In genomic region chr4:70722199-70722791, GRCh38 we compare ENCODE assay signal across 8 cellular contexts. TPM values are rescaled to one million over a fixed set of nuclear protein-coding genes. Genes with fewer than 3 reads are reported as not detected.
DNase-seq lines count a peak whose midpoint lies in the region; ATAC-seq and TF ChIP-seq lines count a peak whose summit lies in the region.

No MANE protein-coding gene starts in this region.

- peak overlapping the region; percentile 81 for H3K27ac ChIP-seq in fibroblast of lung (ENCODE audit: insufficient read depth, low read length)

- DNase-seq in activated CD8-positive, alpha-beta memory T cell treated with anti-CD3 and anti-CD28 coated beads, Interleukin-2, amount 50 U/mL, for 1 hour (ENCODE audit: extremely low read depth): peak; percentile 22
- DNase-seq in activated CD8-positive, alpha-beta memory T cell treated with anti-CD3 and anti-CD28 coated beads, Interleukin-2, amount 50 U/mL, for 48 hours: no peak
- DNase-seq in activated CD4-positive, alpha-beta T cell treated with anti-CD3 and anti-CD28 coated beads, Interleukin-2, amount 50 U/mL, for 4 hours: peak; percentile 26 to 31
- DNase-seq in fibroblast of lung (ENCODE audit: low read depth in 2 of 2): peak; percentile 75 to 89
- peak in 6 of 10 donors; percentile 20 to 88 (median 42) for DNase-seq in posterior cingulate gyrus
- DNase-seq in KG1 (lab: John Stamatoyannopoulos, UW): no peak
- DNase-seq in COLO829 (ENCODE audit: low spot score): no peak

- H2AFZ ChIP-seq in fibroblast of lung (ENCODE audit: low read length): no peak overlapping the region

- no peaks in the 10 kb centered on the region for H3K4me1 ChIP-seq in fibroblast of lung (ENCODE audit: control insufficient read depth, extremely low read depth, insufficient read depth, low read length)

- TF ChIP-seq CTCF in fibroblast of lung (conservative IDR thresholded peaks at IDR 0.05 in 1 of 2, IDR thresholded peaks at IDR 0.05 in 1 of 2; ENCODE audit: low read depth in 1 of 2, low read length in 2 of 2): no peak

- H4K20me1 ChIP-seq in fibroblast of lung (ENCODE audit: control insufficient read depth, extremely low read depth, insufficient read depth, low read length): no peaks in the 10 kb centered on the region

- intact Hi-C loops in posterior cingulate gyrus (cut with DNase I): loop anchor here (5.0 kb wide), 2 partner anchors 35 to 115 kb away; partner anchors contain the start of genes GRSF1 and UTP3

- H3K79me2 ChIP-seq in fibroblast of lung (ENCODE audit: control insufficient read depth, insufficient read depth, low read length): peaks cover 36% of the 10 kb centered on the region

- peaks cover 2% of the 10 kb centered on the region for H3K36me3 ChIP-seq in fibroblast of lung (ENCODE audit: control insufficient read depth, insufficient read depth, low read length)

- H3K4me2 ChIP-seq in fibroblast of lung (ENCODE audit: extremely low read depth, insufficient read depth, low read length): peak overlapping the region; percentile 73

- peak overlapping the region; percentile 59 for H3K9ac ChIP-seq in fibroblast of lung (ENCODE audit: insufficient read depth, low read length)

- no peaks in the 10 kb centered on the region for H3K9me3 ChIP-seq in fibroblast of lung (ENCODE audit: control insufficient read depth, insufficient read depth, low read depth, low read length)

- peak overlapping the region; percentile 40 to 78 (median 58) for H3K4me3 ChIP-seq in fibroblast of lung (replicated peaks in 1 of 4; ENCODE audit: control extremely low read depth in 1 of 4, insufficient read depth in 1 of 4, low read depth in 3 of 4, low read length in 4 of 4)

- no peaks in the 10 kb centered on the region for H3K27me3 ChIP-seq in fibroblast of lung (ENCODE audit: control insufficient read depth, insufficient read depth, low read length)

- no peak for ATAC-seq in GM21619 (IDR thresholded peaks at IDR 0.05; ENCODE audit: unreplicated experiment)

RNA-seq across cellular contexts. Expression of gene RUFY3, which starts 0.5 kb away (rescaled TPM):
- total RNA-seq in fibroblast of lung: 71.7 and 97.8 TPM in 2 replicates
- polyA plus RNA-seq in fibroblast of lung: 23.6 and 36.3 TPM in 2 replicates
- 16.4 and 21.3 TPM in 2 replicates for polyA plus RNA-seq in fibroblast of lung (2012)
- polyA minus RNA-seq in fibroblast of lung (ENCODE audit: low replicate concordance): 6.6 and 10.0 TPM in 2 replicates

RNA-seq across cellular contexts. Expression of gene UTP3, which starts 34.0 kb away (rescaled TPM):
- total RNA-seq in fibroblast of lung: 17.8 and 19.3 TPM in 2 replicates
- 20.4 and 26.9 TPM in 2 replicates for polyA plus RNA-seq in fibroblast of lung
- polyA plus RNA-seq in fibroblast of lung (2012): 38.7 and 49.8 TPM in 2 replicates
- polyA minus RNA-seq in fibroblast of lung (ENCODE audit: low replicate concordance): 1.3 and 4.6 TPM in 2 replicates

RNA-seq across cellular contexts. Expression of gene JCHAIN, which starts 56.0 kb away (rescaled TPM):
- 14.1 and 28.7 TPM in 2 replicates for total RNA-seq in fibroblast of lung
- 9.3 and 11.3 TPM in 2 replicates for polyA plus RNA-seq in fibroblast of lung
- 5.5 and 6.6 TPM in 2 replicates for polyA plus RNA-seq in fibroblast of lung (2012)
- polyA minus RNA-seq in fibroblast of lung (ENCODE audit: low replicate concordance): 0.48 and 9.7 TPM in 2 replicates

Comparison
In these comparisons a context has a peak if more than half of its experiments do, and no peak if none do; other contexts are left out.
1. DNase-seq: peak in activated CD8-positive, alpha-beta memory T cell treated with anti-CD3 and anti-CD28 coated beads, Interleukin-2, amount 50 U/mL, for 1 hour (single experiment), activated CD4-positive, alpha-beta T cell treated with anti-CD3 and anti-CD28 coated beads, Interleukin-2, amount 50 U/mL, for 4 hours (2 of 2), fibroblast of lung (2 of 2) and posterior cingulate gyrus (6 of 10); none in activated CD8-positive, alpha-beta memory T cell treated with anti-CD3 and anti-CD28 coated beads, Interleukin-2, amount 50 U/mL, for 48 hours (single experiment), KG1 (single experiment) and COLO829 (single experiment).